ENCODE assay signal across 8 cellular contexts in genomic region chr1:204806943-204807624, GRCh38.
DNase-seq lines count a peak whose midpoint lies in the region; ATAC-seq, FAIRE-seq and TF ChIP-seq lines count a peak whose summit lies in the region.

No MANE protein-coding gene starts in this region.

- no peaks in the 10 kb centered on the region for H3K79me2 ChIP-seq in keratinocyte (ENCODE audit: control insufficient read depth, insufficient read depth, low read length)

- peak overlapping the region; percentile 90 for H3K4me2 ChIP-seq in keratinocyte (ENCODE audit: control insufficient read depth, extremely low read depth, insufficient read depth, low read depth, low read length)

- dilution Hi-C loops in keratinocyte (cut with MboI; ENCODE audit: extremely low pct_ligation_motif_present, low sequenced_read_pairs): loop anchor here (25.0 kb wide), 1 partner anchor 155 kb away; no protein-coding TSS in a partner anchor

- H3K36me3 ChIP-seq in keratinocyte (ENCODE audit: control insufficient read depth in 2 of 2, extremely low read depth in 1 of 2, insufficient read depth in 2 of 2, low read length in 2 of 2): no peaks in the 10 kb centered on the region

- H3K4me3 ChIP-seq in AG04450 (ENCODE audit: low read depth, low read length) (peak overlapping the region; percentile 62), keratinocyte (ENCODE audit: control insufficient read depth in 2 of 3, extremely low read depth in 1 of 3, insufficient read depth in 2 of 3, low read depth in 1 of 3, low read length in 3 of 3) (peak overlapping the region; percentile 31 to 74 (median 72))

- FAIRE-seq in keratinocyte (lab: Jason Lieb, UNC): peak; percentile 36

- H3K27me3 ChIP-seq in AG04450 (ENCODE audit: control insufficient read depth, insufficient read depth, low read length): peaks cover 3% of the 10 kb centered on the region
- no peaks in the 10 kb centered on the region for H3K27me3 ChIP-seq in keratinocyte (ENCODE audit: control insufficient read depth, extremely low read depth, insufficient read depth, low read length)

- peak; percentile 33 for DNase-seq in AG04450 (ENCODE audit: low read depth, low spot score)
- peak; percentile 63 for DNase-seq in NCI-H226
- DNase-seq in activated CD4-positive, CD25-positive, alpha-beta regulatory T cell treated with anti-CD3 and anti-CD28 coated beads, Interleukin-2, amount 50 U/mL, for 16 hours (ENCODE audit: low read depth, low spot score): peak; percentile 66
- DNase-seq in central memory CD4-positive, alpha-beta T cell: peak; percentile 78
- no peak for DNase-seq in keratinocyte (ENCODE audit: low read depth, low spot score)
- peak; percentile 75 to 91 (median 76) for DNase-seq in stimulated activated CD4-positive, alpha-beta T cell treated with anti-CD3 and anti-CD28 coated beads, Interleukin-12 subunit alpha, Interleukin-12 subunit beta, amount 100 ng/mL, for 48 hours (ENCODE audit: low read depth in 2 of 3, low spot score in 1 of 3)

- H3K4me1 ChIP-seq in keratinocyte (ENCODE audit: control insufficient read depth, extremely low read depth, insufficient read depth, low read length): no peaks in the 10 kb centered on the region

- ATAC-seq in GM19025 (IDR thresholded peaks at IDR 0.05; ENCODE audit: low read depth, unreplicated experiment) (peak; percentile 86), HG03342 (IDR thresholded peaks at IDR 0.05; ENCODE audit: unreplicated experiment) (peak; percentile 84)

- peak overlapping the region; percentile 93 for H2AFZ ChIP-seq in keratinocyte (ENCODE audit: control insufficient read depth, low read length)

- H3K27ac ChIP-seq in AG04450 (ENCODE audit: low read depth, low read length): no peak overlapping the region
- no peak overlapping the region for H3K27ac ChIP-seq in keratinocyte (ENCODE audit: control insufficient read depth, insufficient read depth, low read length)

- H4K20me1 ChIP-seq in keratinocyte (ENCODE audit: control insufficient read depth, extremely low read depth, insufficient read depth, low read length): no peaks in the 10 kb centered on the region

- TF ChIP-seq CTCF in AG04450 (IDR thresholded peaks at IDR 0.05; ENCODE audit: low read depth, low read length) (peak; percentile 98), keratinocyte (optimal IDR thresholded peaks at IDR 0.05 in 1 of 3, IDR thresholded peaks at IDR 0.05 in 1 of 3, conservative IDR thresholded peaks at IDR 0.05 in 1 of 3; ENCODE audit: extremely low read depth in 1 of 3, insufficient read depth in 2 of 3, low read length in 3 of 3) (peak; percentile 93 to 99 (median 99))

- POLR2A ChIA-PET in AG04450 (lab: Yijun Ruan, JAX): no interaction called here

- no peak overlapping the region for H3K9ac ChIP-seq in keratinocyte (ENCODE audit: control insufficient read depth, extremely low read depth, insufficient read depth, low read length)

- CTCF ChIA-PET in AG04450 (lab: Charles Lee): interaction anchor here (0.5 to 10.9 kb wide), 99 partner anchors 9 to 454 kb away, joined by 3 to 364 read pairs (median 5); partner anchors contain the start of gene MDM4

- no peaks in the 10 kb centered on the region for H3K9me1 ChIP-seq in keratinocyte (ENCODE audit: control insufficient read depth, extremely low read depth, insufficient read depth, low read length)

- H3K9me3 ChIP-seq in AG04450 (ENCODE audit: control insufficient read depth, insufficient read depth, low read length): no peaks in the 10 kb centered on the region
- H3K9me3 ChIP-seq in keratinocyte (ENCODE audit: control insufficient read depth, low read depth, low read length): no peaks in the 10 kb centered on the region
